In genomic region chr1:172670316-172670715, GRCh38 we compare ENCODE assay signal across 16 cellular contexts. TPM values are rescaled to one million over a fixed set of nuclear protein-coding genes. Genes with fewer than 3 reads are reported as not detected.
DNase-seq lines count a peak whose midpoint lies in the region; ATAC-seq, FAIRE-seq and TF ChIP-seq lines count a peak whose summit lies in the region.
"Had no signal": no experiment of that assay in that cellular context is flagged by ENCODE, and none has a peak within 500 bp of the region (broad histone marks: within the 10 kb centered on the region; RNA-seq: fewer than 3 reads in every experiment).

No MANE protein-coding gene starts in this region.

- intact Hi-C loops in natural killer cell (cut with micrococcal nuclease) = loop anchor here (1.0 to 2.0 kb wide), 3 partner anchors 9 to 31 kb away; no protein-coding TSS in a partner anchor

- no peak overlapping the region for H2AFZ ChIP-seq in DND-41 (ENCODE audit: low read depth, low read length)
- H2AFZ ChIP-seq: GM23248 had no signal

- no peaks in the 10 kb centered on the region for H3K27me3 Mint-ChIP-seq in natural killer cell (ENCODE audit: low read depth in 2 of 2)
- H3K27me3 Mint-ChIP-seq: dendritic cell treated with granulocyte-macrophage colony-stimulating factor and Interleukin-4, amounts not matched to agents 40 ng/mL and 50 ng/mL, for 4 days had no signal

- H3K4me1 ChIP-seq in DND-41 (ENCODE audit: insufficient read depth, low read length) = peaks cover 47% of the 10 kb centered on the region
- H3K4me1 ChIP-seq in small intestine (ENCODE audit: control insufficient read depth in 2 of 2, insufficient read depth in 1 of 2, low read depth in 1 of 2, low read length in 1 of 2) = no peaks in the 10 kb centered on the region
- H3K4me1 ChIP-seq: esophagus squamous epithelium, SJCRH30, tibial artery had no signal

- no peak for FAIRE-seq in small intestine (lab: Jason Lieb, UNC)

- peaks cover 0 to 2% of the 10 kb centered on the region in 2 donors for H3K9me3 Mint-ChIP-seq in natural killer cell
- H3K9me3 Mint-ChIP-seq: dendritic cell treated with granulocyte-macrophage colony-stimulating factor and Interleukin-4, amounts not matched to agents 40 ng/mL and 50 ng/mL, for 4 days had no signal

- peaks cover 41% of the 10 kb centered on the region for H3K36me3 Mint-ChIP-seq in natural killer cell

- TF ChIP-seq CTCF in DND-41 (IDR thresholded peaks at IDR 0.05; ENCODE audit: borderline replicate concordance, extremely low read depth, low read length, poor library complexity, severe bottlenecking) = no peak
- TF ChIP-seq CTCF in natural killer cell (IDR thresholded peaks at IDR 0.05) = no peak

- H3K27me3 ChIP-seq in DND-41 (ENCODE audit: insufficient read depth, low read length, poor library complexity) = no peaks in the 10 kb centered on the region
- no peaks in the 10 kb centered on the region for H3K27me3 ChIP-seq in small intestine (ENCODE audit: control insufficient read depth in 2 of 2, insufficient read depth in 2 of 2, low read length in 2 of 2)
- H3K27me3 ChIP-seq: esophagus squamous epithelium, SJCRH30, tibial artery had no signal

- peak overlapping the region; percentile 53 for H3K4me2 ChIP-seq in DND-41 (ENCODE audit: insufficient read depth, low read length)

- peak overlapping the region; percentile 79 to 98 for H3K27ac Mint-ChIP-seq in natural killer cell
- H3K27ac Mint-ChIP-seq: dendritic cell treated with granulocyte-macrophage colony-stimulating factor and Interleukin-4, amounts not matched to agents 40 ng/mL and 50 ng/mL, for 4 days had no signal

- no peak overlapping the region for H3K9ac ChIP-seq in DND-41 (ENCODE audit: low read depth, low read length)
- H3K9ac ChIP-seq: GM23248 had no signal

- H4K20me1 ChIP-seq in DND-41 (ENCODE audit: insufficient read depth, low read length) = no peaks in the 10 kb centered on the region

- ATAC-seq in DND-41 (ENCODE audit: insufficient read depth, low read depth) = peak; percentile 38
- peak; percentile 63 for ATAC-seq in GM19463 (IDR thresholded peaks at IDR 0.05; ENCODE audit: unreplicated experiment)
- ATAC-seq in natural killer cell = peak; percentile 32 to 39 (median 35)
- ATAC-seq: heart left ventricle, left colon had no signal

- no peaks in the 10 kb centered on the region for H3K79me2 ChIP-seq in DND-41 (ENCODE audit: insufficient read depth, low read length)

- H3K4me3 Mint-ChIP-seq in natural killer cell = peak overlapping the region; percentile 82
- H3K4me3 Mint-ChIP-seq: dendritic cell treated with granulocyte-macrophage colony-stimulating factor and Interleukin-4, amounts not matched to agents 40 ng/mL and 50 ng/mL, for 4 days had no signal

- DNase-seq in DND-41 (peak; percentile 35), natural killer cell (no peak), COLO668 (lab: John Stamatoyannopoulos, UW; ENCODE audit: unreplicated experiment) (no peak), small intestine (no peak), NCI-H1092 treated with DMSO at 0.1 percent for 48 hours (lab: John Stamatoyannopoulos, UW) (no peak)
- DNase-seq in activated T-cell treated with anti-CD3 and anti-CD28 coated beads, Interleukin-2, amount 50 U/mL, for 48 hours = peak; percentile 45 to 59
- DNase-seq: C1 segment of cervical spinal cord, esophagus squamous epithelium, GM23248, heart left ventricle, left colon, SJCRH30, tibial artery had no signal

- peak overlapping the region in 1 of 2 experiments; percentile 13; a peak in 2 of 4 replicates for H3K4me3 ChIP-seq in DND-41 (ENCODE audit: low read depth in 1 of 2, low read length in 2 of 2)
- H3K4me3 ChIP-seq in small intestine (ENCODE audit: low read depth in 1 of 2, low read length in 2 of 2) = no peak overlapping the region
- H3K4me3 ChIP-seq: esophagus squamous epithelium, GM23248, heart left ventricle, SJCRH30, tibial artery had no signal

- 63 to 79% (median 67%) methylated on average over 4 of the region's 4 CpGs for WGBS in small intestine, 3 donors

- peak overlapping the region; percentile 3; the same call in 1 of the 2 replicates for H3K27ac ChIP-seq in DND-41 (ENCODE audit: low read length)
- peak overlapping the region in 1 of 2 donors; percentile 8 for H3K27ac ChIP-seq in small intestine (ENCODE audit: low read depth in 1 of 2, low read length in 1 of 2)
- H3K27ac ChIP-seq: esophagus squamous epithelium, GM23248, SJCRH30, tibial artery had no signal

- H3K36me3 ChIP-seq in DND-41 (ENCODE audit: insufficient read depth, low read length) = no peaks in the 10 kb centered on the region
- H3K36me3 ChIP-seq in small intestine (ENCODE audit: control insufficient read depth in 2 of 2, insufficient read depth in 2 of 2, low read length in 2 of 2) = no peaks in the 10 kb centered on the region
- H3K36me3 ChIP-seq: esophagus squamous epithelium, heart left ventricle, SJCRH30, tibial artery had no signal

- H3K9me3 ChIP-seq in DND-41 (ENCODE audit: insufficient read depth, low read length, severe bottlenecking) (no peaks in the 10 kb centered on the region), small intestine (ENCODE audit: control insufficient read depth, low read depth) (no peaks in the 10 kb centered on the region)
- H3K9me3 ChIP-seq: esophagus squamous epithelium, heart left ventricle, SJCRH30, tibial artery had no signal

- H3K4me1 Mint-ChIP-seq in natural killer cell = peaks cover 91 to 97% of the 10 kb centered on the region in 2 donors

RNA-seq across cellular contexts. Expression of gene FASLG, which starts 11.4 kb away (rescaled TPM):
- 10 to 100 TPM; 22.1 to 44.5 (median 24.1) TPM for total RNA-seq in natural killer cell
- 1 to 10 TPM in 1 of 3 donors, under 1 TPM in 1, not detected in 1; 0.09 to 1.4 TPM for polyA plus RNA-seq in small intestine
- total RNA-seq: G401, GM23248, SJCRH30 had no signal
- polyA plus RNA-seq: GM23248, heart left ventricle had no signal

Comparison
In these comparisons a context has a peak if more than half of its experiments do, and no peak if none do; other contexts are left out.
1. DNase-seq: peak in DND-41 (single experiment) and activated T-cell treated with anti-CD3 and anti-CD28 coated beads, Interleukin-2, amount 50 U/mL, for 48 hours (2 of 2); none in natural killer cell (single experiment), COLO668 (single experiment), small intestine (single experiment) and NCI-H1092 treated with DMSO at 0.1 percent for 48 hours (single experiment).
2. Peak in every context shown above with its lines, with median percentiles within 50 percentile points of each other: ATAC-seq.